ENCODE assay signal across 28 cellular contexts in the genomic region with DNA sequence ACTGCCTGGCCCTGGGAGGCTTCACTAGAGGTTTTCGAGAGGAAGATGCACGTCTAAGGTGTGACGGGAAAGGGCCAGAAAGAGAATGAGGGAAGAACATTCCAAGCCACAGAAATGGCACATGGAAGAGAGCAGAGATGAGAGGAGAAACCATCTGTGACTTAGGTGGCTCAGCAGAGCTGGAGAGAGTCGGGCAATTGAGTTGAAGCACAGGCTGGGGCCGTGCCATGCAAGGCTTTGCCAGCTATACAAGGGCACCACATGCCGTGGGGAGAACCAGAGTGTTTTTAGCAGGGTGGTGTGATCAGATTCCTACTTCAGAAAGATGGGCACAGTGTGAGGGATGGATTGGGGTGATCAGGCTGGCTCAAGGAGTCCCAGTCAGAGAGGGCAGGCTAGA.
"Had no signal": no experiment of that assay in that cellular context is flagged by ENCODE, and none has a peak within 500 bp of the region (broad histone marks: within the 10 kb centered on the region; RNA-seq: fewer than 3 reads in every experiment).

No MANE protein-coding gene starts in this region.

- H3K27me3 ChIP-seq: adrenal gland, cardiac muscle cell, heart left ventricle, neutrophil, ovary, sigmoid colon, upper lobe of left lung had no signal

- H3K27ac ChIP-seq: adrenal gland, cardiac muscle cell, heart left ventricle, neutrophil, prostate gland, sigmoid colon, upper lobe of left lung had no signal

- H3K36me3 Mint-ChIP-seq: brain had no signal

- H3K9me3 Mint-ChIP-seq: activated naive CD4-positive, alpha-beta T cell treated with anti-CD3 and anti-CD28 coated beads for 36 hours; activated naive CD8-positive, alpha-beta T cell treated with anti-CD3 and anti-CD28 coated beads for 36 hours; brain; immature natural killer cell; naive thymus-derived CD8-positive, alpha-beta T cell; stimulated activated effector memory CD8-positive, alpha-beta T cell treated with anti-CD3 and anti-CD28 coated beads, Interleukin-12 subunit alpha, Interleukin-12 subunit beta, amount 100 ng/mL, for 72 hours; stimulated activated naive CD8-positive, alpha-beta T cell treated with anti-CD3 and anti-CD28 coated beads, Interleukin-15, Interleukin-2, amounts not matched to agents 100 ng/mL and 50 ng/mL, for 24 hours had no signal

- H3K4me3 Mint-ChIP-seq: activated CD8-positive, alpha-beta memory T cell treated with anti-CD3 and anti-CD28 coated beads, Interleukin-2, amount 10 ng/mL, durations not matched to agents 7 days and 5 days; activated CD8-positive, alpha-beta T cell treated with anti-CD3 and anti-CD28 coated beads, Interleukin-2, amount 10 ng/mL, durations not matched to agents 7 days and 5 days; activated naive CD4-positive, alpha-beta T cell treated with anti-CD3 and anti-CD28 coated beads for 36 hours; activated naive CD8-positive, alpha-beta T cell treated with anti-CD3 and anti-CD28 coated beads for 36 hours; brain; immature natural killer cell; naive thymus-derived CD8-positive, alpha-beta T cell; stimulated activated effector memory CD8-positive, alpha-beta T cell treated with anti-CD3 and anti-CD28 coated beads, Interleukin-12 subunit alpha, Interleukin-12 subunit beta, amount 100 ng/mL, for 72 hours; stimulated activated naive CD8-positive, alpha-beta T cell treated with anti-CD3 and anti-CD28 coated beads, Interleukin-15, Interleukin-2, amounts not matched to agents 100 ng/mL and 50 ng/mL, for 24 hours; WTC11 had no signal

- H3K27me3 Mint-ChIP-seq: activated CD8-positive, alpha-beta memory T cell treated with anti-CD3 and anti-CD28 coated beads, Interleukin-2, amount 10 ng/mL, durations not matched to agents 7 days and 5 days; activated naive CD8-positive, alpha-beta T cell treated with anti-CD3 and anti-CD28 coated beads for 36 hours; brain; naive thymus-derived CD8-positive, alpha-beta T cell; stimulated activated naive CD8-positive, alpha-beta T cell treated with anti-CD3 and anti-CD28 coated beads, Interleukin-15, Interleukin-2, amounts not matched to agents 100 ng/mL and 50 ng/mL, for 24 hours had no signal

- H3K4me3 ChIP-seq: adrenal gland, cardiac muscle cell, heart left ventricle, ovary, prostate gland, sigmoid colon, upper lobe of left lung had no signal

- H3K9me3 ChIP-seq: adrenal gland, heart left ventricle, neutrophil, ovary, prostate gland, sigmoid colon, upper lobe of left lung had no signal

- ATAC-seq: activated CD8-positive, alpha-beta memory T cell treated with anti-CD3 and anti-CD28 coated beads, Interleukin-2, amount 10 ng/mL, durations not matched to agents 7 days and 5 days; activated CD8-positive, alpha-beta T cell treated with anti-CD3 and anti-CD28 coated beads, Interleukin-2, amount 10 ng/mL, durations not matched to agents 7 days and 5 days; heart left ventricle; left colon; naive thymus-derived CD8-positive, alpha-beta T cell; stimulated activated effector memory CD8-positive, alpha-beta T cell treated with anti-CD3 and anti-CD28 coated beads, Interleukin-12 subunit alpha, Interleukin-12 subunit beta, amount 100 ng/mL, for 72 hours; WTC11 had no signal

- DNase-seq: activated CD4-positive, alpha-beta T cell treated with anti-CD3 and anti-CD28 coated beads, Interleukin-2, amount 50 U/mL, for 1 hour; activated CD8-positive, alpha-beta memory T cell treated with anti-CD3 and anti-CD28 coated beads, Interleukin-2, amount 10 ng/mL, durations not matched to agents 7 days and 5 days; activated CD8-positive, alpha-beta T cell treated with anti-CD3 and anti-CD28 coated beads, Interleukin-2, amount 10 ng/mL, durations not matched to agents 7 days and 5 days; activated effector memory CD4-positive, alpha-beta T cell treated with anti-CD3 and anti-CD28 coated beads, Interleukin-2, amount 50 U/mL, for 16 hours; activated naive CD4-positive, alpha-beta T cell treated with anti-CD3 and anti-CD28 coated beads for 36 hours; activated naive CD8-positive, alpha-beta T cell treated with anti-CD3 and anti-CD28 coated beads for 36 hours; aorta; cortex of kidney; heart left ventricle; hypothalamus; immature natural killer cell; kidney; left colon; naive thymus-derived CD8-positive, alpha-beta T cell; sigmoid colon; small intestine; stimulated activated CD4-positive, alpha-beta T cell treated with anti-CD3 and anti-CD28 coated beads, Interleukin-4, amount 100 ng/mL, for 24 hours; T-helper 2 cell; upper lobe of left lung had no signal

- H3K4me1 ChIP-seq: prostate gland had no signal

- H3K27ac Mint-ChIP-seq: activated CD8-positive, alpha-beta memory T cell treated with anti-CD3 and anti-CD28 coated beads, Interleukin-2, amount 10 ng/mL, durations not matched to agents 7 days and 5 days; activated CD8-positive, alpha-beta T cell treated with anti-CD3 and anti-CD28 coated beads, Interleukin-2, amount 10 ng/mL, durations not matched to agents 7 days and 5 days; activated naive CD4-positive, alpha-beta T cell treated with anti-CD3 and anti-CD28 coated beads for 36 hours; activated naive CD8-positive, alpha-beta T cell treated with anti-CD3 and anti-CD28 coated beads for 36 hours; stimulated activated effector memory CD8-positive, alpha-beta T cell treated with anti-CD3 and anti-CD28 coated beads, Interleukin-12 subunit alpha, Interleukin-12 subunit beta, amount 100 ng/mL, for 72 hours; stimulated activated naive CD8-positive, alpha-beta T cell treated with anti-CD3 and anti-CD28 coated beads, Interleukin-15, Interleukin-2, amounts not matched to agents 100 ng/mL and 50 ng/mL, for 24 hours; WTC11 had no signal

- H3K36me3 ChIP-seq: adrenal gland, cardiac muscle cell, heart left ventricle, ovary, prostate gland, sigmoid colon, upper lobe of left lung had no signal
